In the genomic region with DNA sequence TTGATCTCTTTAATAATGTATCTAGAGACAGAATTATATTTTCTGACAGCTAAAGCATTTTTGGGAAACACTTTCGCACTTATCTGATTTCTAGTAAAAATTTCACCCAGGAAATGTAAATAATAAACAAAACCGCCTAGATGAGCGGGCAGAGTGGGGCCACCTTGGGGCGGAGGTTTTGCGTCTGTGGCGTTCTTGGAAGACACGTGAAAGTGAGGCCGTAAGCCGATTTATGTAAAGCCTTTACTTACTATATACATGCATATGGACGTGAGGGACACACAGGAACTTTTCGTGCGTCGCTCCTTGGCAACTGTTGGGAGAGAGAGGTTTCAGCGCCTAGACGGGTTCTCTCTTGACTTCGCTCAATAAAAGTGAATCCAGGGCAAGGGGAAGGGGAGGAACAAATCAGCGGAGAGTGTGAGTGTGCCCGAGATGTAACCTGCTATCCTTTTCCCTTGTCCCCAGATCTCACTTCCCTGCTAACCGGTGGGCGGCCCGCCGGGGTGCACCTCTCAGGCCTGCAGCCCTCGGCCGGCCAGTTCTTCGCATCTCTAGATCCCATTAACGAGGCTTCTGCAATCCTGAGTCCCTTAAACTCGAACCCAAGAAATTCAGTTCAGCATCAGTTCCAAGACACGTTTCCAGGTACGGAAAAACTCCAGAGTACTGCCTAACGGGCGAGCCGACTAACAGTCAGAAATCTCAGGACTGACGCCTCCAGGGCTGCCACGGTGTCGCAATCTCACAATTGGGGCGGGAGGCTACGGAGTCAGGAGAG, we compare ENCODE assay signal across 8 cellular contexts. TPM values are rescaled to one million over a fixed set of nuclear protein-coding genes. Genes with fewer than 3 reads are reported as not detected.
A peak's percentile ranks its signal among the peaks of the same experiment; 100 is the strongest.
DNase-seq lines count a peak whose midpoint lies in the region; ATAC-seq lines count a peak whose summit lies in the region.

No MANE protein-coding gene starts in this region.

- peak overlapping the region; percentile 66 for H3K4me3 ChIP-seq in HUES6 (ENCODE audit: low read depth, low read length)

- no peaks in the 10 kb centered on the region for H3K9me3 ChIP-seq in HUES6 (ENCODE audit: control insufficient read depth, insufficient read depth, low read depth, low read length)

- DNase-seq in AG20443 (ENCODE audit: low spot score) (peak; percentile 79), amniotic epithelial cell (ENCODE audit: low read depth) (peak; percentile 87), iris pigment epithelial cell (ENCODE audit: low read depth) (peak; percentile 62), NCI-H146 treated with DMSO at 0.1 percent for 48 hours (lab: John Stamatoyannopoulos, UW; ENCODE audit: unreplicated experiment) (no peak), G401 (ENCODE audit: low spot score) (no peak), cerebellar cortex (ENCODE audit: low spot score) (no peak)
- DNase-seq in stimulated activated effector memory CD8-positive, alpha-beta T cell treated with anti-CD3 and anti-CD28 coated beads, Interleukin-12 subunit alpha, Interleukin-12 subunit beta, amount 100 ng/mL, for 72 hours (ENCODE audit: low spot score in 2 of 2), result no peak

- no peaks in the 10 kb centered on the region for H3K9me3 Mint-ChIP-seq in stimulated activated effector memory CD8-positive, alpha-beta T cell treated with anti-CD3 and anti-CD28 coated beads, Interleukin-12 subunit alpha, Interleukin-12 subunit beta, amount 100 ng/mL, for 72 hours

- no peaks in the 10 kb centered on the region for H3K36me3 Mint-ChIP-seq in stimulated activated effector memory CD8-positive, alpha-beta T cell treated with anti-CD3 and anti-CD28 coated beads, Interleukin-12 subunit alpha, Interleukin-12 subunit beta, amount 100 ng/mL, for 72 hours

- H3K27me3 ChIP-seq in HUES6 (ENCODE audit: control insufficient read depth, insufficient read depth, low read length), result peaks cover 100% of the 10 kb centered on the region

- H3K36me3 ChIP-seq in HUES6 (ENCODE audit: control insufficient read depth, insufficient read depth, low read length), result no peaks in the 10 kb centered on the region

- ATAC-seq in stimulated activated effector memory CD8-positive, alpha-beta T cell treated with anti-CD3 and anti-CD28 coated beads, Interleukin-12 subunit alpha, Interleukin-12 subunit beta, amount 100 ng/mL, for 72 hours, result no peak

- H3K4me1 Mint-ChIP-seq in stimulated activated effector memory CD8-positive, alpha-beta T cell treated with anti-CD3 and anti-CD28 coated beads, Interleukin-12 subunit alpha, Interleukin-12 subunit beta, amount 100 ng/mL, for 72 hours, result peaks cover 31% of the 10 kb centered on the region

- in situ Hi-C loops in G401 (cut with HindIII; ENCODE audit: low sequenced_read_pairs), result no loop called here

- H3K27ac ChIP-seq in HUES6 (ENCODE audit: low read depth, low read length), result no peak overlapping the region

- H3K4me3 Mint-ChIP-seq in stimulated activated effector memory CD8-positive, alpha-beta T cell treated with anti-CD3 and anti-CD28 coated beads, Interleukin-12 subunit alpha, Interleukin-12 subunit beta, amount 100 ng/mL, for 72 hours, result peak overlapping the region; percentile 74

- H3K27ac Mint-ChIP-seq in stimulated activated effector memory CD8-positive, alpha-beta T cell treated with anti-CD3 and anti-CD28 coated beads, Interleukin-12 subunit alpha, Interleukin-12 subunit beta, amount 100 ng/mL, for 72 hours, result no peak overlapping the region

- peaks cover 45% of the 10 kb centered on the region for H3K4me1 ChIP-seq in HUES6 (ENCODE audit: control insufficient read depth, insufficient read depth, low read length)

- H3K9ac ChIP-seq in HUES6 (ENCODE audit: low read length), result peak overlapping the region; percentile 62

RNA-seq across cellular contexts. Expression of a gene that starts 1.7 kb away (rescaled TPM):
- total RNA-seq in G401 (2014; rRNA removed; shearing (Covaris generic)), result not detected in 2 replicates

Comparison
In these comparisons a context has a peak if more than half of its experiments do, and no peak if none do; other contexts are left out.
1. DNase-seq: peak in AG20443 (single experiment), amniotic epithelial cell (single experiment) and iris pigment epithelial cell (single experiment); none in stimulated activated effector memory CD8-positive, alpha-beta T cell treated with anti-CD3 and anti-CD28 coated beads, Interleukin-12 subunit alpha, Interleukin-12 subunit beta, amount 100 ng/mL, for 72 hours (0 of 2), NCI-H146 treated with DMSO at 0.1 percent for 48 hours (single experiment), G401 (single experiment) and cerebellar cortex (single experiment).